16 cellular contexts compared by ENCODE assay signal in genomic region chr17:48779421-48779820, GRCh38. TPM values are rescaled to one million over a fixed set of nuclear protein-coding genes. Genes with fewer than 3 reads are reported as not detected.
DNase-seq lines count a peak whose midpoint lies in the region; ATAC-seq and TF ChIP-seq lines count a peak whose summit lies in the region.
"Had no signal": no experiment of that assay in that cellular context is flagged by ENCODE, and none has a peak within 500 bp of the region (broad histone marks: within the 10 kb centered on the region; RNA-seq: fewer than 3 reads in every experiment).

No MANE protein-coding gene starts in this region.

- TF ChIP-seq CTCF in C4-2B (conservative IDR thresholded peaks at IDR 0.05) (no peak), LNCaP clone FGC (IDR thresholded peaks at IDR 0.05; ENCODE audit: control insufficient read depth, extremely low read depth, insufficient read depth) (no peak), right lobe of liver (IDR thresholded peaks at IDR 0.05) (no peak)

- DNase-seq in LNCaP clone FGC (ENCODE audit: low read depth) (peak; percentile 90), substantia nigra (lab: John Stamatoyannopoulos, UW) (no peak), right lobe of liver (no peak)
- DNase-seq: AML-193; CD4-positive, alpha-beta memory T cell; CD4-positive, CD25-positive, alpha-beta regulatory T cell; CD8-positive, alpha-beta memory T cell; COR-L47; DMS79 treated with DMSO at 0.1 percent for 48 hours; GF-D8 had no signal

- no peaks in the 10 kb centered on the region for H3K9me3 ChIP-seq in right lobe of liver

- TF ChIP-seq POLR2A in right lobe of liver (IDR thresholded peaks at IDR 0.05) = no peak

- no peaks in the 10 kb centered on the region for H3K4me1 ChIP-seq in right lobe of liver
- H3K4me1 ChIP-seq: A549 had no signal

- intact Hi-C loops in right lobe of liver (cut with DNase I) = no loop called here

- ATAC-seq in right lobe of liver = no peak
- no peak for ATAC-seq in GM21737 (IDR thresholded peaks at IDR 0.05; ENCODE audit: unreplicated experiment)
- ATAC-seq: A549 had no signal

- no peaks in the 10 kb centered on the region for H3K27me3 ChIP-seq in right lobe of liver
- H3K27me3 ChIP-seq: BLaER1 treated with 17β-estradiol and CSF1 and Interleukin-3, amounts not matched to agents 10 nM and 100 nM had no signal

- peak overlapping the region; percentile 94; the same call in 1 of the 2 replicates for H3K27ac ChIP-seq in C4-2B
- no peak overlapping the region for H3K27ac ChIP-seq in substantia nigra (ENCODE audit: low read depth, low read length, poor library complexity, severe bottlenecking)
- no peak overlapping the region for H3K27ac ChIP-seq in right lobe of liver
- H3K27ac ChIP-seq: A549; BLaER1 treated with 17β-estradiol and CSF1 and Interleukin-3, amounts not matched to agents 10 nM and 100 nM had no signal

- H3K36me3 ChIP-seq in right lobe of liver = no peaks in the 10 kb centered on the region
- H3K36me3 ChIP-seq: BLaER1 treated with 17β-estradiol and CSF1 and Interleukin-3, amounts not matched to agents 10 nM and 100 nM had no signal

- no peak overlapping the region for H3K4me3 ChIP-seq in LNCaP clone FGC (ENCODE audit: low read depth, low read length)
- no peak overlapping the region for H3K4me3 ChIP-seq in right lobe of liver
- H3K4me3 ChIP-seq: A549; BLaER1 treated with 17β-estradiol and CSF1 and Interleukin-3, amounts not matched to agents 10 nM and 100 nM had no signal

RNA-seq across cellular contexts. Expression of gene TTLL6, which starts 37.6 kb away (rescaled TPM):
- under 1 TPM in 1 of 6 experiments, not detected in 5; 0.12 TPM for total RNA-seq in right lobe of liver
- total RNA-seq: A172; B cell; CD4-positive, alpha-beta memory T cell; CD4-positive, CD25-positive, alpha-beta regulatory T cell; CD8-positive, alpha-beta memory T cell had no signal

RNA-seq across cellular contexts. Expression of gene HOXB13, which starts 50.9 kb away (rescaled TPM):
- total RNA-seq in right lobe of liver = not detected
- total RNA-seq: B cell; CD4-positive, alpha-beta memory T cell; CD4-positive, CD25-positive, alpha-beta regulatory T cell; CD8-positive, alpha-beta memory T cell had no signal

RNA-seq across cellular contexts. Expression of gene CALCOCO2, which starts 51.4 kb away (rescaled TPM):
- 10 to 100 TPM; 58.0 to 93.3 (median 72.1) TPM for total RNA-seq in right lobe of liver

RNA-seq across cellular contexts. Expression of gene PRAC2, which starts 56.4 kb away (rescaled TPM):
- total RNA-seq in right lobe of liver = not detected
- total RNA-seq: A172; B cell; CD4-positive, alpha-beta memory T cell; CD4-positive, CD25-positive, alpha-beta regulatory T cell; CD8-positive, alpha-beta memory T cell had no signal

RNA-seq across cellular contexts. Expression of gene PRAC1, which starts 57.1 kb away (rescaled TPM):
- not detected for total RNA-seq in right lobe of liver
- total RNA-seq: A172; B cell; CD4-positive, alpha-beta memory T cell; CD4-positive, CD25-positive, alpha-beta regulatory T cell; CD8-positive, alpha-beta memory T cell had no signal
